26 cellular contexts compared by ENCODE assay signal in the genomic region with DNA sequence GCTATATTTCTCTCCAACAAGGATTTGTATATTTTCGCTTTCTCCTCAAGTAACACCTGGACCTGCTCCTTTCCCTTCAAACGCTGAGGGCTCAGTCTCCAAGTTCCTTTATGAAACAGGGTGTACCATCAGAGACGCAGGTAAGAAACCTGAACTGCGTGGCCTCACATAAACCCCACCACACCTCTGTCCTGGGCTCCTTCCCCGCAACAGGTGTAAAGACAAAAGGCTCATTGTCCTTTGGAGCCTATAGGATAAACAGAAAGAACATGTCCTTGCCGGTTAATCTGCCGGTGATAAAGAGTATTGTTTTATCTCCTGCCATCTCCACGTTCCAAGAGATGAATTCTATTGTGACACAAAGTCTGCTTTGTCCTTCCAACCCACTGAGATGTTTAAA.
"Had no signal": no experiment of that assay in that cellular context is flagged by ENCODE, and none has a peak within 500 bp of the region (broad histone marks: within the 10 kb centered on the region; RNA-seq: fewer than 3 reads in every experiment).

No MANE protein-coding gene starts in this region.

- H3K27me3 ChIP-seq: gastrocnemius medialis, sigmoid colon, spleen, tibial nerve, upper lobe of right lung, uterus had no signal

- DNase-seq: effector CD8-positive, alpha-beta T cell; endodermal cell; foreskin fibroblast; gastrocnemius medialis; head of caudate nucleus; mesenchymal stem cell; midbrain; naive thymus-derived CD8-positive, alpha-beta T cell; nephron progenitor cell; nucleus accumbens; psoas muscle; right cardiac atrium; sigmoid colon; spleen; stimulated activated CD4-positive, alpha-beta T cell treated with anti-CD3 and anti-CD28 coated beads, Interleukin-4, amount 100 ng/mL, for 4 hours; stimulated activated naive CD8-positive, alpha-beta T cell treated with anti-CD3 and anti-CD28 coated beads, Interleukin-15, Interleukin-2, amounts not matched to agents 100 U/mL and 50 U/mL, for 24 hours; substantia nigra; upper lobe of right lung; uterus had no signal

- H3K9me3 ChIP-seq: gastrocnemius medialis, psoas muscle, sigmoid colon, spleen, thoracic aorta, tibial nerve, upper lobe of right lung, uterus had no signal

- H3K36me3 ChIP-seq: gastrocnemius medialis, spleen, uterus had no signal

- H3K4me3 ChIP-seq: gastrocnemius medialis, lung, psoas muscle, sigmoid colon, spleen, thoracic aorta, tibial nerve, upper lobe of right lung, uterus had no signal

- ATAC-seq: esophagus mucosa; gastrocnemius medialis; left lobe of liver; naive thymus-derived CD8-positive, alpha-beta T cell; psoas muscle; right cardiac atrium; stimulated activated memory B cell treated with anti-CD40 and anti-IgM and Interleukin-4, amounts not matched to agents 10 μg/mL and 1 μg/mL and 100 μg/mL, for 72 hours; stimulated activated naive CD8-positive, alpha-beta T cell treated with anti-CD3 and anti-CD28 coated beads, Interleukin-15, Interleukin-2, amounts not matched to agents 100 U/mL and 50 U/mL, for 24 hours; upper lobe of right lung had no signal

- H3K27ac ChIP-seq: epithelial cell of prostate, gastrocnemius medialis, psoas muscle, sigmoid colon, spleen, thoracic aorta, tibial nerve, upper lobe of right lung, uterus had no signal

- H3K4me1 ChIP-seq: psoas muscle, upper lobe of right lung, uterus had no signal
